In the genomic region with DNA sequence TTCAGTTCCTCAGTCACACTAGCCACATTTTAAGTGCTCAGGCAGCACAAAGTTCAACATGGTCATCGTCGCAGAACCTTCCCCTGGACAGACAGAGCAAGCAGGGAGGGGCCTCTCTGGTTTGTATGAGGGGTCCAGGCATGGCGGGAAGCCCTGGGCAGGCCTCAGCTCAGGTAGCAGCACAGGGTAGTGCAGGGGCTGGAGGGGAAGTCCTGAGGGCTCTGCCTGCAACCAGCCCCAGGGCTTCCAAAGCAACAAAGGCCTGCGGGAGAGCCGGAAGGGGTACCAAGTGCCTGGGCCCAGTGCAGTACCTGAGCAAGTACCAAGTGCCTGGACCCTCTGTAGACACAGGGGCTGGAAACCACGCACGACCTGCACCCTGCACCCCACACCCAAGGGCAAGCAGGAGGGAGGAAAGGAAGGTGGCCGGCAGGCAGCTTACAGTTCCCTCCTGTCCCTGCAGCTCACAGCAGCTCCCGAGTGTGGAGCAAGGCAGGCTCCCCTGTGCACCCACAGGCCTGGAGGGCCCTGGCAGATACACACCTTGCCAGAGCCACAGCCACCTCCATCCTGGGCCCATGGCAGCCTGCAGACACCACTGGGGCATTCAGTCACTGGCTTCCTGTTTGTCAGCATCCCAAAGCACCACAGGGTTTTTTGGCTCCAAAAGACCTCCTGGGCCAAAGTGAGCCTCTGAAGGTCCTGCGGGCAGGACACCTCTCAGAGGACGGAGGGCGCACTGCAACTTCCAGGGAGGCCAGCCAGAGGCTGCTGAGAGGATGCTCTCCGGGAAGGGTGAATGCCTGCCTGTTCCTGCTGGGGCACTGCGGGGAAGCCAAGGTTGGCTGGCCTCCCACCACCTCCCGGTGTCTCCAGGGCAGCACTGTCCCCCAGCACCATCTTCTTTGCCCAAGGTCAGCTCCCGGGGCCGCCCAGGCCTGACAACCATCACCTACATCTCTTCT, we compare ENCODE assay signal across 1 cellular context.
TF ChIP-seq lines count a peak whose summit lies in the region.

No MANE protein-coding gene starts in this region.

TF ChIP-seq in SK-N-SH treated with all-trans-retinoic acid at 6 μM for 48 hours, 23 proteins besides CTCF, POLR2A, EP300 and RAD21 (continued from another document):
- TF ChIP-seq, protein P1, sequence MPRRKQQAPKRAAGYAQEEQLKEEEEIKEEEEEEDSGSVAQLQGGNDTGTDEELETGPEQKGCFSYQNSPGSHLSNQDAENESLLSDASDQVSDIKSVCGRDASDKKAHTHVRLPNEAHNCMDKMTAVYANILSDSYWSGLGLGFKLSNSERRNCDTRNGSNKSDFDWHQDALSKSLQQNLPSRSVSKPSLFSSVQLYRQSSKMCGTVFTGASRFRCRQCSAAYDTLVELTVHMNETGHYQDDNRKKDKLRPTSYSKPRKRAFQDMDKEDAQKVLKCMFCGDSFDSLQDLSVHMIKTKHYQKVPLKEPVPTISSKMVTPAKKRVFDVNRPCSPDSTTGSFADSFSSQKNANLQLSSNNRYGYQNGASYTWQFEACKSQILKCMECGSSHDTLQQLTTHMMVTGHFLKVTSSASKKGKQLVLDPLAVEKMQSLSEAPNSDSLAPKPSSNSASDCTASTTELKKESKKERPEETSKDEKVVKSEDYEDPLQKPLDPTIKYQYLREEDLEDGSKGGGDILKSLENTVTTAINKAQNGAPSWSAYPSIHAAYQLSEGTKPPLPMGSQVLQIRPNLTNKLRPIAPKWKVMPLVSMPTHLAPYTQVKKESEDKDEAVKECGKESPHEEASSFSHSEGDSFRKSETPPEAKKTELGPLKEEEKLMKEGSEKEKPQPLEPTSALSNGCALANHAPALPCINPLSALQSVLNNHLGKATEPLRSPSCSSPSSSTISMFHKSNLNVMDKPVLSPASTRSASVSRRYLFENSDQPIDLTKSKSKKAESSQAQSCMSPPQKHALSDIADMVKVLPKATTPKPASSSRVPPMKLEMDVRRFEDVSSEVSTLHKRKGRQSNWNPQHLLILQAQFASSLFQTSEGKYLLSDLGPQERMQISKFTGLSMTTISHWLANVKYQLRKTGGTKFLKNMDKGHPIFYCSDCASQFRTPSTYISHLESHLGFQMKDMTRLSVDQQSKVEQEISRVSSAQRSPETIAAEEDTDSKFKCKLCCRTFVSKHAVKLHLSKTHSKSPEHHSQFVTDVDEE (CRISPR knock-in tag; IDR thresholded peaks at IDR 0.05): no peak
